In genomic region chr11:116507849-116508695, GRCh38 we compare ENCODE assay signal across 21 cellular contexts.
"Had no signal": no experiment of that assay in that cellular context is flagged by ENCODE, and none has a peak within 500 bp of the region (broad histone marks: within the 10 kb centered on the region; RNA-seq: fewer than 3 reads in every experiment).

No MANE protein-coding gene starts in this region.

- H3K36me3 ChIP-seq: colonic mucosa, gastroesophageal sphincter, right atrium auricular region, suprapubic skin, tibial artery, WERI-Rb-1 had no signal

- H3K9me3 ChIP-seq: colonic mucosa, gastroesophageal sphincter, right atrium auricular region, suprapubic skin, tibial artery had no signal

- H3K4me1 ChIP-seq: colonic mucosa, gastroesophageal sphincter, right atrium auricular region, suprapubic skin, tibial artery had no signal

- H3K27ac ChIP-seq: colonic mucosa, gastroesophageal sphincter, right atrium auricular region, suprapubic skin, tibial artery, WERI-Rb-1 had no signal

- ATAC-seq: activated CD4-positive, CD25-positive, alpha-beta regulatory T cell treated with anti-CD3 and anti-CD28 coated beads, Interleukin-2, amount 50 U/mL, for 24 hours; activated naive CD4-positive, alpha-beta T cell treated with anti-CD3 and anti-CD28 coated beads, Interleukin-2, amount 50 U/mL, for 72 hours; effector memory CD8-positive, alpha-beta T cell; gastroesophageal sphincter; naive thymus-derived CD8-positive, alpha-beta T cell; stimulated activated naive B cell treated with anti-CD40 and anti-IgM and Interleukin-4, amounts not matched to agents 10 μg/mL and 1 μg/mL and 100 μg/mL, for 72 hours had no signal

- H3K27me3 ChIP-seq: colonic mucosa, right atrium auricular region had no signal

- H3K4me1 Mint-ChIP-seq: activated CD4-positive, alpha-beta memory T cell treated with anti-CD3 and anti-CD28 coated beads, Interleukin-2, amount 10 ng/mL, durations not matched to agents 7 days and 5 days; activated CD4-positive, alpha-beta T cell treated with anti-CD3 and anti-CD28 coated beads, Interleukin-2, amount 10 ng/mL, durations not matched to agents 24 days and 14 days; memory B cell; naive thymus-derived CD8-positive, alpha-beta T cell; stimulated activated naive B cell treated with anti-CD40 and anti-IgM and Interleukin-4, amounts not matched to agents 10 μg/mL and 1 μg/mL and 100 μg/mL, for 72 hours had no signal

- H3K4me3 ChIP-seq: colonic mucosa, gastroesophageal sphincter, right atrium auricular region, smooth muscle cell, suprapubic skin, tibial artery had no signal

- H3K4me3 Mint-ChIP-seq: activated CD4-positive, alpha-beta memory T cell treated with anti-CD3 and anti-CD28 coated beads, Interleukin-2, amount 10 ng/mL, durations not matched to agents 7 days and 5 days; activated CD4-positive, alpha-beta T cell treated with anti-CD3 and anti-CD28 coated beads, Interleukin-2, amount 10 ng/mL, durations not matched to agents 24 days and 14 days; effector memory CD8-positive, alpha-beta T cell; memory B cell; naive thymus-derived CD8-positive, alpha-beta T cell; stimulated activated naive B cell treated with anti-CD40 and anti-IgM and Interleukin-4, amounts not matched to agents 10 μg/mL and 1 μg/mL and 100 μg/mL, for 72 hours had no signal

- DNase-seq: activated CD4-positive, alpha-beta memory T cell treated with anti-CD3 and anti-CD28 coated beads, Interleukin-2, amount 10 ng/mL, durations not matched to agents 7 days and 5 days; activated CD4-positive, alpha-beta T cell treated with anti-CD3 and anti-CD28 coated beads, Interleukin-2, amount 10 ng/mL, durations not matched to agents 24 days and 14 days; activated T-cell treated with anti-CD3 and anti-CD28 coated beads, Interleukin-2, amount 50 U/mL, for 48 hours; cerebellar nuclear complex; colonic mucosa; effector memory CD8-positive, alpha-beta T cell; hippocampal formation; naive thymus-derived CD8-positive, alpha-beta T cell; stimulated activated CD4-positive, alpha-beta T cell treated with anti-CD3 and anti-CD28 coated beads, Interleukin-15, amount 100 ng/mL, for 24 hours; stimulated activated CD4-positive, alpha-beta T cell treated with anti-CD3 and anti-CD28 coated beads, Interleukin-2, amount 100 ng/mL, for 24 hours; stimulated activated naive B cell treated with anti-CD40 and anti-IgM and Interleukin-4, amounts not matched to agents 10 μg/mL and 1 μg/mL and 100 μg/mL, for 72 hours; WERI-Rb-1 had no signal

- H3K27ac Mint-ChIP-seq: activated CD4-positive, alpha-beta memory T cell treated with anti-CD3 and anti-CD28 coated beads, Interleukin-2, amount 10 ng/mL, durations not matched to agents 7 days and 5 days; activated CD4-positive, alpha-beta T cell treated with anti-CD3 and anti-CD28 coated beads, Interleukin-2, amount 10 ng/mL, durations not matched to agents 24 days and 14 days; activated T-helper 2 cell treated with anti-CD3 and anti-CD28 coated beads, Interferon-gamma antibody, Interleukin-2, Interleukin-4, amounts not matched to agents 10 μg/mL and 5 μg/mL and 100 μg/mL, durations not matched to agents 14 hours and 24 hours and 36 hours; effector memory CD8-positive, alpha-beta T cell; memory B cell; stimulated activated naive B cell treated with anti-CD40 and anti-IgM and Interleukin-4, amounts not matched to agents 10 μg/mL and 1 μg/mL and 100 μg/mL, for 72 hours had no signal

- H3K36me3 Mint-ChIP-seq: activated naive CD4-positive, alpha-beta T cell treated with anti-CD3 and anti-CD28 coated beads, Interleukin-2, amount 50 U/mL, for 72 hours; memory B cell; stimulated activated naive B cell treated with anti-CD40 and anti-IgM and Interleukin-4, amounts not matched to agents 10 μg/mL and 1 μg/mL and 100 μg/mL, for 72 hours had no signal

- H3K9me3 Mint-ChIP-seq: activated CD4-positive, alpha-beta memory T cell treated with anti-CD3 and anti-CD28 coated beads, Interleukin-2, amount 10 ng/mL, durations not matched to agents 7 days and 5 days; activated CD4-positive, alpha-beta T cell treated with anti-CD3 and anti-CD28 coated beads, Interleukin-2, amount 10 ng/mL, durations not matched to agents 24 days and 14 days; activated naive CD4-positive, alpha-beta T cell treated with anti-CD3 and anti-CD28 coated beads, Interleukin-2, amount 50 U/mL, for 72 hours; activated T-helper 2 cell treated with anti-CD3 and anti-CD28 coated beads, Interferon-gamma antibody, Interleukin-2, Interleukin-4, amounts not matched to agents 10 μg/mL and 5 μg/mL and 100 μg/mL, durations not matched to agents 14 hours and 24 hours and 36 hours; effector memory CD8-positive, alpha-beta T cell; memory B cell; naive thymus-derived CD8-positive, alpha-beta T cell; stimulated activated naive B cell treated with anti-CD40 and anti-IgM and Interleukin-4, amounts not matched to agents 10 μg/mL and 1 μg/mL and 100 μg/mL, for 72 hours had no signal
